ENCODE assay signal across 4 cellular contexts in the genomic region with DNA sequence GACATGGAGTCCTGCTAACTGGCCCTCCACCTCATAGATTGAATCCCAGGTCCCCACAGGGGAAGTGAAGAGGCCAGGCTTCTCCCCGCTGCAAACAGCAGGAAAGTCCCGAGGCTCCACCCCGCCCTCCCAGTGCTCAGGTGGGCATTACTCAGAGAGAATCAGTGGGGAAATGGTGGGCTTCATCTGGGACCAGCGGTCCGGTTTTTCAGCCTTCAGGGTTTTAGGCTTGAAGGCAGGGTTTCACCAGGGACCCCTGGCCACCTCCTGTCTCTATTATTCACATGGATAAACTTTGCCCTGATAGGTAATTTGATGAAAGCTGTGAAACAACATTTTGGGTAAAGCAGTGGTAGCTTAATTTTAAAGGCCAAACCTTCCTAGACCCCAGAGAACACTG. TPM values are rescaled to one million over a fixed set of nuclear protein-coding genes. Genes with fewer than 3 reads are reported as not detected.
"Had no signal": no experiment of that assay in that cellular context is flagged by ENCODE, and none has a peak within 500 bp of the region (broad histone marks: within the 10 kb centered on the region; RNA-seq: fewer than 3 reads in every experiment).

No MANE protein-coding gene starts in this region.

- H3K4me3 ChIP-seq: GM12878 had no signal

- DNase-seq: GDM1, GF-D8 had no signal

- ATAC-seq: GM12878 had no signal

RNA-seq across cellular contexts. Expression of a gene that starts 31.3 kb away (rescaled TPM):
- total RNA-seq: G401, GM12878 had no signal

RNA-seq across cellular contexts. Expression of a gene that starts 50.9 kb away (rescaled TPM):
- total RNA-seq: G401, GM12878 had no signal
- polyA plus RNA-seq: GM12878 had no signal
